9 cellular contexts compared by ENCODE assay signal in genomic region chr20:47620808-47621805, GRCh38.
DNase-seq lines count a peak whose midpoint lies in the region; TF ChIP-seq lines count a peak whose summit lies in the region.
"Had no signal": no experiment of that assay in that cellular context is flagged by ENCODE, and none has a peak within 500 bp of the region (broad histone marks: within the 10 kb centered on the region; RNA-seq: fewer than 3 reads in every experiment).

No MANE protein-coding gene starts in this region.

- peak overlapping the region in 1 of 4 donors; percentile 18 for H3K4me3 Mint-ChIP-seq in IgD-negative memory B cell
- H3K4me3 Mint-ChIP-seq: CD8-positive, alpha-beta memory T cell had no signal

- peaks cover 21 to 43% (median 21%) of the 10 kb centered on the region in 3 donors for H3K4me1 Mint-ChIP-seq in IgD-negative memory B cell

- H3K27ac ChIP-seq in PC-9 = peak overlapping the region; percentile 54
- H3K27ac ChIP-seq in mesendoderm (ENCODE audit: low read depth, low read length) = no peak overlapping the region

- TF ChIP-seq CTCF in PC-9 (conservative IDR thresholded peaks at IDR 0.05) = peak; percentile 96

- H3F3A ChIP-seq in PC-9 (ENCODE audit: insufficient read depth, low read depth) = peaks cover 72% of the 10 kb centered on the region

- H3K27me3 ChIP-seq in PC-9 (ENCODE audit: insufficient read depth, low read depth) (no peaks in the 10 kb centered on the region), mesendoderm (ENCODE audit: insufficient read depth, low read length, poor library complexity) (no peaks in the 10 kb centered on the region)

- H3K9me3 Mint-ChIP-seq in IgD-negative memory B cell = no peaks in the 10 kb centered on the region
- H3K9me3 Mint-ChIP-seq: CD8-positive, alpha-beta memory T cell had no signal

- peaks cover 32% of the 10 kb centered on the region for H3K36me3 ChIP-seq in PC-9 (ENCODE audit: low read depth)
- no peaks in the 10 kb centered on the region for H3K36me3 ChIP-seq in mesendoderm (ENCODE audit: control insufficient read depth, insufficient read depth, low read length)

- H3K79me2 ChIP-seq in PC-9 (ENCODE audit: low read depth) (peaks cover 70% of the 10 kb centered on the region), mesendoderm (ENCODE audit: control insufficient read depth, insufficient read depth, low read length) (no peaks in the 10 kb centered on the region)

- no peak overlapping the region for H3K9ac ChIP-seq in mesendoderm (ENCODE audit: low read length)

- intact Hi-C loops in PC-9 (cut with micrococcal nuclease; ENCODE audit: unreplicated experiment) = loop anchor here (1.0 to 10.0 kb wide), 9 partner anchors 52 to 866 kb away; partner anchors contain the start of gene NCOA3

- H3K79me1 ChIP-seq in mesendoderm (ENCODE audit: low read length) = peaks cover 1% of the 10 kb centered on the region

- H2BK120ac ChIP-seq in mesendoderm (ENCODE audit: low read depth, low read length) = no peak overlapping the region

- H3K4me3 ChIP-seq in PC-9 = no peak overlapping the region
- H3K4me3 ChIP-seq in mesendoderm (ENCODE audit: low read length) = no peak overlapping the region

- H3K4me2 ChIP-seq in PC-9 (peak overlapping the region; percentile 15; the same call in 1 of the 2 replicates), mesendoderm (ENCODE audit: low read length) (no peak overlapping the region)

- H2AFZ ChIP-seq in PC-9 = no peak overlapping the region

- peak overlapping the region; percentile 27 to 75 (median 69) for H3K27ac Mint-ChIP-seq in IgD-negative memory B cell

- H3K36me3 Mint-ChIP-seq in IgD-negative memory B cell = peaks cover 6% of the 10 kb centered on the region

- POLR2A ChIA-PET in PC-9 (lab: Charles Lee; ENCODE audit: unreplicated experiment) = interaction anchor here (0.6 to 1.0 kb wide), 11 partner anchors 12 to 347 kb away, joined by 3 to 7 read pairs (median 4); partner anchors contain the start of gene NCOA3

- no peak overlapping the region for H3K56ac ChIP-seq in mesendoderm (ENCODE audit: low read length)

- no peak overlapping the region for H2BK5ac ChIP-seq in mesendoderm (ENCODE audit: low read length)

- no peaks in the 10 kb centered on the region for H3K9me2 ChIP-seq in PC-9 (ENCODE audit: insufficient read depth)

- WGBS in mesendoderm (ENCODE audit: extremely low coverage, insufficient coverage, low lambda C conversion rate) = no CpG with 5 or more reads among the region's 8 CpGs

- DNase-seq in NCI-H187 treated with DMSO at 0.1 percent for 48 hours (lab: John Stamatoyannopoulos, UW) (peak; percentile 4), NCI-H187 (lab: John Stamatoyannopoulos, UW) (no peak), PC-9 (peak; percentile 26 to 61), dedifferentiated amniotic fluid mesenchymal stem cell (ENCODE audit: extremely low spot score) (peak; percentile 79), mesendoderm (peak; percentile 41), T-helper 9 cell (no peak), HuH-7 (ENCODE audit: low spot score) (no peak)

- no peak overlapping the region for H4K8ac ChIP-seq in mesendoderm (ENCODE audit: low read depth, low read length)

- H2AK5ac ChIP-seq in mesendoderm (ENCODE audit: low read length) = no peak overlapping the region

- no peak overlapping the region for H4K5ac ChIP-seq in mesendoderm (ENCODE audit: low read length)

- no peaks in the 10 kb centered on the region for H3K27me3 Mint-ChIP-seq in IgD-negative memory B cell

- no peak overlapping the region for H3K23ac ChIP-seq in mesendoderm (ENCODE audit: low read length)

- no TSS peak for BruUV-seq in PC-9 (replicated peaks; lab: Mats Ljungman, UMichigan)

- CTCF ChIA-PET in PC-9 (lab: Charles Lee) = interaction anchor here (0.6 to 1.9 kb wide), 13 partner anchors 53 to 348 kb away, joined by 3 to 18 read pairs (median 4); partner anchors contain the start of gene NCOA3

- H3K9me3 ChIP-seq in PC-9 (ENCODE audit: insufficient read depth, low read depth) = no peaks in the 10 kb centered on the region

- no peak overlapping the region for H2BK15ac ChIP-seq in mesendoderm (replicated peaks; ENCODE audit: low read depth)

- no peak overlapping the region for H3K4ac ChIP-seq in mesendoderm (ENCODE audit: low read depth, low read length)

- H4K20me1 ChIP-seq in PC-9 (ENCODE audit: insufficient read depth) = 0 out of 2 replicates have a peak, but pooled peaks cover 4% of the 10 kb centered on the region

- H3K4me1 ChIP-seq in PC-9 (replicated peaks; ENCODE audit: insufficient read depth) = peaks cover 16% of the 10 kb centered on the region
- no peaks in the 10 kb centered on the region for H3K4me1 ChIP-seq in mesendoderm (ENCODE audit: control insufficient read depth, low read depth, low read length)

- H3K18ac ChIP-seq in mesendoderm (ENCODE audit: low read length) = no peak overlapping the region

Comparison
In these comparisons a context has a peak if more than half of its experiments do, and no peak if none do; other contexts are left out.
1. DNase-seq: peak in NCI-H187 treated with DMSO at 0.1 percent for 48 hours (single experiment), PC-9 (2 of 2), dedifferentiated amniotic fluid mesenchymal stem cell (single experiment) and mesendoderm (single experiment); none in NCI-H187 (0 of 2), T-helper 9 cell (single experiment) and HuH-7 (single experiment).